ENCODE assay signal across 8 cellular contexts in the genomic region with DNA sequence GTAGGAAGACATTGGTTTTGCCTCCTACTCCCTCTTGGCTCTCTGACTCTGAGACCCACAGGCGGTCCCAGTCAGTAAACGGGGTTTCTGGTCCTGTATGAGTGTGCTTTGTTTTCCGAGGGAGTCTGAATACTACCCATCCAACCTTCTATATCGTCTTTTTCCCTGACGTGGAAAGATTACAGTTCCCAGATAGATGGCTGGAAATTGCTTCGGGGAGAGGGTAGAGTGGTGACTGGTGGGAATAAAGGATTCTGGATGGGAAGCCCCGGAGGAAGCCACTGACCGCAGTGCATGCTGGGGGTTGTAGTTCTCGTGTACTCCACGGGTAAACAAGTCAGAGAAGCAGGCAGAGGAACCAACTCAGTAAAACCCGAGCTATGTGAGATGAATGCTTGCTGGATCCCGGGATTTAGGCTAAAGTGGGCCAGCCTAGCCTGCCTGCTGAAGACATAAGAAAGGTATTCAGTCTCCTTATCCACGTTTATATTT.
DNase-seq lines count a peak whose midpoint lies in the region; ATAC-seq lines count a peak whose summit lies in the region.

No MANE protein-coding gene starts in this region.

- ATAC-seq in GM18499 (IDR thresholded peaks at IDR 0.05; ENCODE audit: insufficient read depth, unreplicated experiment) (peak; percentile 53), HG03066 (IDR thresholded peaks at IDR 0.05; ENCODE audit: low read depth, unreplicated experiment) (peak; percentile 88)

- DNase-seq in NCI-H748 treated with DMSO at 0.1 percent for 48 hours (lab: John Stamatoyannopoulos, UW) (peak; percentile 60), epidermal melanocyte (ENCODE audit: insufficient read length, low spot score) (peak; percentile 91), midbrain (lab: John Stamatoyannopoulos, UW) (peak; percentile 84), mesenteric fat pad (ENCODE audit: low spot score) (no peak)
- peak; percentile 83 for DNase-seq in activated CD8-positive, alpha-beta memory T cell treated with anti-CD3 and anti-CD28 coated beads for 24 hours
- peak; percentile 17 to 28 for DNase-seq in stimulated activated CD8-positive, alpha-beta memory T cell treated with anti-CD3 and anti-CD28 coated beads, Interleukin-15, amount 100 ng/mL, for 48 hours (ENCODE audit: low read depth in 2 of 2)
